Comparison of ENCODE assay signal across 1 cellular context in the genomic region with DNA sequence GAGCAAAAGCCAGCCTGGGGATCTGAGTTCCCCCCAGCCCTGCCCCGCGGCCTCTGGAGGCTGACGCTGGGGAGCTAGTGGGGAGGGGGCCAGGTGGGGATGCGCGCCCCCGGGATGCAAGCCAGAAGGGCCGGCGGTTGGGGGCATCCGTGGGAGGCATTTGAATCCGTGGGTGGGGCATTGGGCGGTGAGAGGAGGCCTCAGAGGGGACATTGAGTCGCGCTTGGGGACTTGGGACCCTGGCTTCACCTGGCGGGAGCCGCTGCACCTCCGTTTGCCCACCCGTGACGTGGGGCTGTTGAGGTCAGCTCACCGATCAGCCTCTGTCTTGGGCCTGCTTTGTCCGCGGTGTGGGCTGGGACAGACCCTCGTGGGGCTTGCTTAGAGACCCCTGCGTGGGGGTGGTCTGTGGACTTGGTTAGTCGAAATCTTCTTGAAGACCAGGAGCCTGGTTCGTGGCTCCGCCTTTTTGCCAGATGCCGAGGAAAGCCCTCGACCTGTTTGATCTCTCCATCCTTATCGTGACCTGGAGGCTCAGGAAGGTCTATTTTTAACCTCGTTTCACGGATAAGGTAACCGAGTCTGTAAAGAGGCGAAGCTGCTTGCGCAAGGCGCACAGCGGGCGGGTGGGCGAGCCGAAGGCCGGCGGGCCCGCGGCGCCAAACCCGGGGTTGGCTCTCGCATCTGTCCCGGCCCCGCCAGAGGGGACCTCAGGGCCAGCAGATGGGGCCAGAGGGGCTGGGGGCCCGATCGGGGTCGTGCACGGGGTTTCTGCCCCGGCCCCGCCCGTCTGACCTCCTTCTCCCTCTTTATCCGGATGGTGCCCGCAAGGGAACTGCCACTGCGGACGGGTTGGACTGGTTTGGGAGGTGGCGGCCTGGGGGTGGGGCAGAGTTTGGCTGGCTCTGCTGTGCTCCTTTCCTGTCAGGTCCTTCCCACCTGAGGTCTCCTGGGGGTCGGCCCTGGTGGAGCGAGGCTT.
TF ChIP-seq lines count a peak whose summit lies in the region.

No MANE protein-coding gene starts in this region.

TF ChIP-seq in K562, 482 proteins besides CTCF, POLR2A, EP300 and RAD21 (continued from another document):
- TF ChIP-seq, protein P1, sequence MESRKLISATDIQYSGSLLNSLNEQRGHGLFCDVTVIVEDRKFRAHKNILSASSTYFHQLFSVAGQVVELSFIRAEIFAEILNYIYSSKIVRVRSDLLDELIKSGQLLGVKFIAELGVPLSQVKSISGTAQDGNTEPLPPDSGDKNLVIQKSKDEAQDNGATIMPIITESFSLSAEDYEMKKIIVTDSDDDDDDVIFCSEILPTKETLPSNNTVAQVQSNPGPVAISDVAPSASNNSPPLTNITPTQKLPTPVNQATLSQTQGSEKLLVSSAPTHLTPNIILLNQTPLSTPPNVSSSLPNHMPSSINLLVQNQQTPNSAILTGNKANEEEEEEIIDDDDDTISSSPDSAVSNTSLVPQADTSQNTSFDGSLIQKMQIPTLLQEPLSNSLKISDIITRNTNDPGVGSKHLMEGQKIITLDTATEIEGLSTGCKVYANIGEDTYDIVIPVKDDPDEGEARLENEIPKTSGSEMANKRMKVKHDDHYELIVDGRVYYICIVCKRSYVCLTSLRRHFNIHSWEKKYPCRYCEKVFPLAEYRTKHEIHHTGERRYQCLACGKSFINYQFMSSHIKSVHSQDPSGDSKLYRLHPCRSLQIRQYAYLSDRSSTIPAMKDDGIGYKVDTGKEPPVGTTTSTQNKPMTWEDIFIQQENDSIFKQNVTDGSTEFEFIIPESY (CRISPR knock-in tag; IDR thresholded peaks at IDR 0.05): peak; percentile 36; the same call in 1 of the 2 replicates
- no peak for TF ChIP-seq ZNF785 (CRISPR knock-in tag; IDR thresholded peaks at IDR 0.05)
- TF ChIP-seq MEF2A (IDR thresholded peaks at IDR 0.05; ENCODE audit: control insufficient read depth, low read depth, low read length): peak; percentile 70; the same call in 1 of the 2 replicates
- TF ChIP-seq, protein P2, sequence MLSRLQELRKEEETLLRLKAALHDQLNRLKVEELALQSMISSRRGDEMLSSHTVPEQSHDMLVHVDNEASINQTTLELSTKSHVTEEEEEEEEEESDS (CRISPR knock-in tag; IDR thresholded peaks at IDR 0.05): no peak
